24 cellular contexts compared by ENCODE assay signal in genomic region chr22:50665212-50665611, GRCh38.
"Had no signal": no experiment of that assay in that cellular context is flagged by ENCODE, and none has a peak within 500 bp of the region (broad histone marks: within the 10 kb centered on the region; RNA-seq: fewer than 3 reads in every experiment).

No MANE protein-coding gene starts in this region.

- H3K27ac ChIP-seq: coronary artery, epithelial cell of prostate, esophagus squamous epithelium, gastrocnemius medialis, heart right ventricle, left ventricle myocardium inferior, lower lobe of right lung had no signal

- H3K4me3 Mint-ChIP-seq: dendritic cell treated with granulocyte-macrophage colony-stimulating factor and Interleukin-4, amounts not matched to agents 40 ng/mL and 50 ng/mL, for 4 days; effector memory CD8-positive, alpha-beta T cell; endodermal cell had no signal

- H3K9me3 ChIP-seq: esophagus squamous epithelium, gastrocnemius medialis, heart right ventricle, left ventricle myocardium inferior, lower lobe of right lung had no signal

- H3K4me3 ChIP-seq: coronary artery, esophagus squamous epithelium, gastrocnemius medialis, heart right ventricle, left ventricle myocardium inferior, lower lobe of right lung had no signal

- H3K27ac Mint-ChIP-seq: dendritic cell treated with granulocyte-macrophage colony-stimulating factor and Interleukin-4, amounts not matched to agents 40 ng/mL and 50 ng/mL, for 4 days; effector memory CD8-positive, alpha-beta T cell; endodermal cell had no signal

- H3K36me3 ChIP-seq: esophagus squamous epithelium, gastrocnemius medialis, heart right ventricle, left ventricle myocardium inferior, lower lobe of right lung had no signal

- H3K9me3 Mint-ChIP-seq: dendritic cell treated with granulocyte-macrophage colony-stimulating factor and Interleukin-4, amounts not matched to agents 40 ng/mL and 50 ng/mL, for 4 days; effector memory CD8-positive, alpha-beta T cell had no signal

- H3K4me1 ChIP-seq: esophagus squamous epithelium, gastrocnemius medialis, lower lobe of right lung had no signal

- DNase-seq: cerebellar nuclear complex; effector CD8-positive, alpha-beta T cell; effector memory CD8-positive, alpha-beta T cell; endodermal cell; erythroblast; esophagus squamous epithelium; foreskin fibroblast; foreskin melanocyte; gastrocnemius medialis; glutamatergic neuron; heart right ventricle; hippocampal formation; kidney; kidney glomerular epithelial cell; left colon; left ventricle myocardium inferior; lower lobe of right lung; mesenchymal stem cell; midbrain had no signal

- H3K4me1 Mint-ChIP-seq: endodermal cell had no signal

- ATAC-seq: effector memory CD8-positive, alpha-beta T cell; esophagus mucosa; gastrocnemius medialis; heart right ventricle; left colon; left lobe of liver; lower lobe of right lung had no signal
